Comparison of ENCODE assay signal across 26 cellular contexts in genomic region chr3:40557558-40558161, GRCh38. TPM values are rescaled to one million over a fixed set of nuclear protein-coding genes. Genes with fewer than 3 reads are reported as not detected.
DNase-seq lines count a peak whose midpoint lies in the region; ATAC-seq and FAIRE-seq lines count a peak whose summit lies in the region.
"Had no signal": no experiment of that assay in that cellular context is flagged by ENCODE, and none has a peak within 500 bp of the region (broad histone marks: within the 10 kb centered on the region; RNA-seq: fewer than 3 reads in every experiment).

No MANE protein-coding gene starts in this region.

- H2BK120ac ChIP-seq in mesendoderm (ENCODE audit: low read depth, low read length), result no peak overlapping the region

- no peaks in the 10 kb centered on the region for H3K27me3 ChIP-seq in mesendoderm (ENCODE audit: insufficient read depth, low read length, poor library complexity)
- H3K27me3 ChIP-seq: colonic mucosa, heart right ventricle, left lung, sigmoid colon, upper lobe of left lung had no signal

- DNase-seq in Daoy (ENCODE audit: low read depth) (peak; percentile 2), glomerular visceral epithelial cell (ENCODE audit: extremely low spot score) (peak; percentile 3), mesendoderm (no peak), GM19239 (ENCODE audit: insufficient read length, low spot score) (no peak), NCI-H345 treated with DMSO at 0.1 percent for 48 hours (lab: John Stamatoyannopoulos, UW; ENCODE audit: unreplicated experiment) (no peak)
- no peak for DNase-seq in effector CD4-positive, alpha-beta T cell
- DNase-seq: activated CD4-positive, alpha-beta T cell treated with anti-CD3 and anti-CD28 coated beads, Interleukin-2, amount 50 U/mL, for 1 hour; activated CD8-positive, alpha-beta memory T cell treated with anti-CD3 and anti-CD28 coated beads, Interleukin-2, amount 50 U/mL, for 48 hours; activated naive CD8-positive, alpha-beta T cell treated with anti-CD3 and anti-CD28 coated beads for 36 hours; colonic mucosa; DMS53; GF-D8; HCEC 1CT; heart right ventricle; left lung; NCI-H1436; nephron progenitor cell; RPMI8226; sigmoid colon; stimulated activated CD8-positive, alpha-beta memory T cell treated with anti-CD3 and anti-CD28 coated beads, Interleukin-4, amount 100 ng/mL, for 48 hours; T-helper 2 cell had no signal

- H3K4me1 ChIP-seq in mesendoderm (ENCODE audit: control insufficient read depth, low read depth, low read length), result no peaks in the 10 kb centered on the region
- H3K4me1 ChIP-seq: colonic mucosa, heart right ventricle, left lung, sigmoid colon, upper lobe of left lung had no signal

- H3K56ac ChIP-seq in mesendoderm (ENCODE audit: low read length), result no peak overlapping the region

- H3K79me2 ChIP-seq in mesendoderm (ENCODE audit: control insufficient read depth, insufficient read depth, low read length), result no peaks in the 10 kb centered on the region

- no peak overlapping the region for H3K18ac ChIP-seq in mesendoderm (ENCODE audit: low read length)

- H3K23ac ChIP-seq in mesendoderm (ENCODE audit: low read length), result no peak overlapping the region

- H3K79me1 ChIP-seq in mesendoderm (ENCODE audit: low read length), result no peaks in the 10 kb centered on the region

- H4K8ac ChIP-seq in mesendoderm (ENCODE audit: low read depth, low read length), result no peak overlapping the region

- no peak overlapping the region for H3K4ac ChIP-seq in mesendoderm (ENCODE audit: low read depth, low read length)

- no peak overlapping the region for H4K5ac ChIP-seq in mesendoderm (ENCODE audit: low read length)

- no peak overlapping the region for H2AK5ac ChIP-seq in mesendoderm (ENCODE audit: low read length)

- H3K9ac ChIP-seq in mesendoderm (ENCODE audit: low read length), result no peak overlapping the region

- FAIRE-seq in GM19239 (lab: Jason Lieb, UNC), result no peak
- FAIRE-seq: A204.1, endometrium had no signal

- H3K4me3 ChIP-seq in mesendoderm (ENCODE audit: low read length), result no peak overlapping the region
- H3K4me3 ChIP-seq: colonic mucosa, heart right ventricle, left lung, sigmoid colon, upper lobe of left lung had no signal

- no peak overlapping the region for H3K27ac ChIP-seq in mesendoderm (ENCODE audit: low read depth, low read length)
- H3K27ac ChIP-seq: colonic mucosa, heart right ventricle, left lung, sigmoid colon, upper lobe of left lung had no signal

- H3K36me3 ChIP-seq in mesendoderm (ENCODE audit: control insufficient read depth, insufficient read depth, low read length), result no peaks in the 10 kb centered on the region
- H3K36me3 ChIP-seq: colonic mucosa, heart right ventricle, left lung, sigmoid colon, upper lobe of left lung had no signal

- no CpG with 5 or more reads among the region's 7 CpGs for WGBS in mesendoderm (ENCODE audit: extremely low coverage, insufficient coverage, low lambda C conversion rate)

- H2BK5ac ChIP-seq in mesendoderm (ENCODE audit: low read length), result no peak overlapping the region

- no peak overlapping the region for H3K4me2 ChIP-seq in mesendoderm (ENCODE audit: low read length)

- H2BK15ac ChIP-seq in mesendoderm (replicated peaks; ENCODE audit: low read depth), result no peak overlapping the region

- peak; percentile 76 for ATAC-seq in GM18868 (IDR thresholded peaks at IDR 0.05; ENCODE audit: unreplicated experiment)
- ATAC-seq in HG03060 (IDR thresholded peaks at IDR 0.05; ENCODE audit: low read depth, unreplicated experiment), result peak; percentile 44
- ATAC-seq: heart right ventricle, left lung had no signal

RNA-seq across cellular contexts. Expression of gene ZNF621, which starts 32.9 kb away (rescaled TPM):
- 9.9 and 13.0 TPM in 2 replicates for total RNA-seq in Daoy (2014; rRNA removed; shearing (Covaris generic))
- 13.5 TPM for polyA plus RNA-seq in mesendoderm (2013, experiment 1 of 2)
- 13.7 TPM for polyA plus RNA-seq in mesendoderm (2013, experiment 2 of 2)

RNA-seq across cellular contexts. Expression of gene ZNF620, which starts 51.8 kb away (rescaled TPM):
- total RNA-seq in Daoy (2014; rRNA removed; shearing (Covaris generic)), result 2.8 and 3.5 TPM in 2 replicates
- 8.6 TPM for polyA plus RNA-seq in mesendoderm (2013, experiment 1 of 2)
- 8.9 TPM for polyA plus RNA-seq in mesendoderm (2013, experiment 2 of 2)

Comparison
In these comparisons a context has a peak if more than half of its experiments do, and no peak if none do; other contexts are left out.
1. DNase-seq: peak in Daoy (single experiment) and glomerular visceral epithelial cell (single experiment); none in mesendoderm (single experiment), GM19239 (single experiment), effector CD4-positive, alpha-beta T cell (single experiment) and NCI-H345 treated with DMSO at 0.1 percent for 48 hours (single experiment).